8 cellular contexts compared by ENCODE assay signal in genomic region chr16:88686439-88687253, GRCh38. TPM values are rescaled to one million over a fixed set of nuclear protein-coding genes. Genes with fewer than 3 reads are reported as not detected.
DNase-seq lines count a peak whose midpoint lies in the region; ATAC-seq and TF ChIP-seq lines count a peak whose summit lies in the region.

TSS of gene SNAI3 (minus strand) at chr16:88686507. CDS start at chr16:88686406, 101 bp downstream.

- H3K4me1 ChIP-seq in heart left ventricle = peaks cover 0 to 45% (median 23%) of the 10 kb centered on the region in 12 donors

- H3K27ac ChIP-seq in heart left ventricle = peak within 1 kb of the TSS in 5 of 12 donors; percentile 11 to 83 (median 34)

- peak within 1 kb of the TSS; percentile 33 to 78 (median 59) for H3K4me3 ChIP-seq in heart left ventricle

- in situ Hi-C loops in KBM-7 (cut with MboI; ENCODE audit: low pct_unique_long_range_greater_than_20kb, low sequenced_read_pairs) = no loop called here
- in situ Hi-C loops in SK-MEL-5 (cut with HindIII; ENCODE audit: low pct_unique_long_range_greater_than_20kb, low sequenced_read_pairs) = no loop called here

- H3K9me3 ChIP-seq in heart left ventricle = no peaks in the 10 kb centered on the region

- no peaks in the 10 kb centered on the region for H3K36me3 ChIP-seq in heart left ventricle

- TF ChIP-seq CTCF in heart left ventricle (IDR thresholded peaks at IDR 0.05) = no peak

- H3K27me3 ChIP-seq in heart left ventricle = peaks cover 0 to 76% (median 13%) of the 10 kb centered on the region in 9 donors

- no peak for TF ChIP-seq POLR2A in heart left ventricle (IDR thresholded peaks at IDR 0.05)

- intact Hi-C loops in heart left ventricle (cut with DNase I) (no loop called here), posterior cingulate gyrus (cut with DNase I) (no loop called here)

- WGBS in heart left ventricle, 4 donors = 6 to 10% (median 8%) methylated on average over 41 to 65 of the region's 65 CpGs

- DNase-seq in DMS153 (lab: John Stamatoyannopoulos, UW) (peak; percentile 63), KBM-7 (peak; percentile 80), SK-MEL-5 (ENCODE audit: low read depth, low spot score) (peak; percentile 60), heart left ventricle (peak; percentile 81 to 93 (median 87)), posterior cingulate gyrus (peak in 6 of 10 donors; percentile 47 to 93 (median 56)), ureter (ENCODE audit: low spot score) (peak; percentile 85)
- DNase-seq in activated naive CD4-positive, alpha-beta T cell treated with anti-CD3 and anti-CD28 coated beads, Interleukin-2, amount 50 U/mL, for 16 hours = peak; percentile 86

- ATAC-seq in GM21619 (IDR thresholded peaks at IDR 0.05; ENCODE audit: unreplicated experiment) = peak; percentile 63
- peak; percentile 68 to 95 (median 90) for ATAC-seq in heart left ventricle

RNA-seq across cellular contexts. Expression of gene SNAI3, which starts in this region (rescaled TPM):
- not detected in 2 replicates for total RNA-seq in SK-MEL-5 (2014; rRNA removed; shearing (Covaris generic))
- 0.23 TPM in 1 of 2 replicates, not detected in the other for polyA plus RNA-seq in SK-MEL-5 (2015; cell fraction: cytosol; rRNA removed)
- not detected in 2 replicates for polyA plus RNA-seq in SK-MEL-5 (2015; cell fraction: nucleus; rRNA removed)
- total RNA-seq in heart left ventricle (1 to 10 TPM in 6 of 9 donors, under 1 TPM in 3; 0.76 to 9.5 (median 1.4) TPM), ureter (1.8 TPM)
- polyA plus RNA-seq in heart left ventricle = 1 to 10 TPM; 1.7 to 4.4 TPM

Comparison
In these comparisons a context has a peak if more than half of its experiments do, and no peak if none do; other contexts are left out.
1. Peak in DNase-seq in SK-MEL-5; RNA of the gene not detected or under 1 TPM.